In the genomic region with DNA sequence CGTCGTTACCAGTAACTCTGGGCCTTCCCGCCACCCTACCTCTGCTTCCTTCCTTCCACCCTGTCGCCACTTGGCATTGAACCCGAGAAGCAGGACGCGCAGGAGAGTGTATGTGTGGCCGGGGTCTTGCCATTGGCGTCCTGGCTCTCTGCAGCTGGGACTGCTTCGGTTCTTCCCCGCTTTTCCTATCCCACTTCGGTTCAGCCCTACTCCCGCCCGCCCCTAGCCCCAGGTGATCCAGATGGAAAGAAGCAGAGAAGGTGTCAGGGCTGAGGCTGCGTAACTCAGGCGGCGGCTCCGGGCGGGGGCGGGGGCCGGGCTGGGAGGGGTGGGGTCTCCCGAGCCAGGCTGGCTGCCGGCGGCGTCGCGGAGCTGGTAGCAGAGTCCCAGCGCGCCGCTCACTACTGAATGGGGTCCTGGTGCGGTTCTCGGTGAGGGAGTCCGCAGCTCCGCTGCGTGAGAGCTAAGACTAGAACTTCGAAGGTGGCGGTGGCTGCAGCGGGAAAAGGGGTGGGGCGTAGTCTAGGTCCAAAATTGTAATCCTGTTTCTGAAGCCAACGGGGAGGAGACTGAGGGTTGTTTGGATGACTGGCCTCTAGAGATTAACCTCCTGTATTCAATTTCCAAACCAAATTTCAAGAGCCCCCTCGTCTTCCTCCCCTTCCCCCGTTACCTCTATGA, we compare ENCODE assay signal across 8 cellular contexts. TPM values are rescaled to one million over a fixed set of nuclear protein-coding genes. Genes with fewer than 3 reads are reported as not detected.
DNase-seq lines count a peak whose midpoint lies in the region; ATAC-seq and TF ChIP-seq lines count a peak whose summit lies in the region.

No MANE protein-coding gene starts in this region.

- intact Hi-C loops in uterus (cut with DNase I; ENCODE audit: low total_unique reads): no loop called here

- TF ChIP-seq CTCF in endothelial cell (IDR thresholded peaks at IDR 0.05; ENCODE audit: unreplicated experiment): no peak
- no peak for TF ChIP-seq CTCF in uterus (IDR thresholded peaks at IDR 0.05)

- peaks cover 5% of the 10 kb centered on the region for H3K4me1 Mint-ChIP-seq in endothelial cell (ENCODE audit: unreplicated experiment)

- H3K27ac ChIP-seq in mesodermal cell (ENCODE audit: low read depth, low read length, severe bottlenecking) (no peak overlapping the region), uterus (peak overlapping the region; percentile 74 to 92)

- peak overlapping the region; percentile 87 for H3K4me3 Mint-ChIP-seq in endothelial cell (ENCODE audit: unreplicated experiment)

- H3K36me3 Mint-ChIP-seq in endothelial cell (ENCODE audit: low read depth, unreplicated experiment): peaks cover 3% of the 10 kb centered on the region

- DNase-seq in RPMI7951 (ENCODE audit: low read depth): peak; percentile 52
- peak; percentile 36 for DNase-seq in endothelial cell (ENCODE audit: low spot score)
- peak; percentile 61 to 69 for DNase-seq in uterus
- no peak for DNase-seq in SHP77 treated with DMSO at 0.1 percent for 48 hours (lab: John Stamatoyannopoulos, UW)

- H3K4me3 ChIP-seq in GM08714 (ENCODE audit: low read length) (peak overlapping the region; percentile 3; the same call in 1 of the 2 replicates), mesodermal cell (ENCODE audit: extremely low read depth, insufficient read depth, low read length, poor library complexity, severe bottlenecking) (peak overlapping the region; percentile 56), uterus (peak overlapping the region; percentile 68 to 80)

- no peak for ATAC-seq in GM19467 (IDR thresholded peaks at IDR 0.05; ENCODE audit: unreplicated experiment)
- ATAC-seq in GM18873 (IDR thresholded peaks at IDR 0.05; ENCODE audit: low FRiP score, unreplicated experiment): no peak

- H3K9me3 Mint-ChIP-seq in endothelial cell (ENCODE audit: unreplicated experiment): no peaks in the 10 kb centered on the region

- 0 to 1% methylated on average over 15 to 25 of the region's 42 CpGs for WGBS in mesodermal cell (ENCODE audit: insufficient coverage in 2 of 2), 2 experiments

- H3K36me3 ChIP-seq in mesodermal cell (ENCODE audit: control insufficient read depth, insufficient read depth, low read length): no peaks in the 10 kb centered on the region
- no peaks in the 10 kb centered on the region for H3K36me3 ChIP-seq in uterus

- H3K4me1 ChIP-seq in mesodermal cell (ENCODE audit: control insufficient read depth, insufficient read depth, low read length, poor library complexity, severe bottlenecking) (no peaks in the 10 kb centered on the region), uterus (no peaks in the 10 kb centered on the region)

- no peak for TF ChIP-seq POLR2A in uterus (IDR thresholded peaks at IDR 0.05)

- H3K27me3 ChIP-seq in uterus: no peaks in the 10 kb centered on the region

- H3K27me3 Mint-ChIP-seq in endothelial cell (ENCODE audit: unreplicated experiment): peaks cover 11% of the 10 kb centered on the region

- no peak overlapping the region for H3K27ac Mint-ChIP-seq in endothelial cell (ENCODE audit: unreplicated experiment)

- H3K9me3 ChIP-seq in mesodermal cell (ENCODE audit: control insufficient read depth, low read length): no peaks in the 10 kb centered on the region
- H3K9me3 ChIP-seq in uterus: peaks cover 0 to 4% of the 10 kb centered on the region in 2 donors

RNA-seq across cellular contexts. Expression of a gene that starts 1.3 kb away (rescaled TPM):
- total RNA-seq in RPMI7951 (2014; rRNA removed; shearing (Covaris generic)): 0.78 and 1.3 TPM in 2 replicates
- total RNA-seq in endothelial cell (ENCODE audit: unreplicated experiment) (not detected), uterus (10 to 100 TPM in 1 of 4 donors, 1 to 10 TPM in 3; 2.2 to 19.7 (median 5.9) TPM)
- polyA plus RNA-seq in mesodermal cell (2013, experiment 1 of 2): 6.4 TPM
- 3.2 TPM for polyA plus RNA-seq in mesodermal cell (2013, experiment 2 of 2)

Comparison
In these comparisons a context has a peak if more than half of its experiments do, and no peak if none do; other contexts are left out.
1. H3K4me3 ChIP-seq: peak in every context shown above with its lines; median percentile 74 in uterus; 56 in mesodermal cell; 3 in GM08714.